In genomic region chr2:68692511-68692910, GRCh38 we compare ENCODE assay signal across 33 cellular contexts. TPM values are rescaled to one million over a fixed set of nuclear protein-coding genes. Genes with fewer than 3 reads are reported as not detected.
DNase-seq lines count a peak whose midpoint lies in the region; ATAC-seq and TF ChIP-seq lines count a peak whose summit lies in the region.
"Had no signal": no experiment of that assay in that cellular context is flagged by ENCODE, and none has a peak within 500 bp of the region (broad histone marks: within the 10 kb centered on the region; RNA-seq: fewer than 3 reads in every experiment).

No MANE protein-coding gene starts in this region.

- TF ChIP-seq CTCF in OCI-LY3 (IDR thresholded peaks at IDR 0.05; ENCODE audit: low read depth, low read length) (no peak), brain microvascular endothelial cell (IDR thresholded peaks at IDR 0.05; ENCODE audit: low read depth, low read length, missing control alignments) (no peak)

- H3K4me1 ChIP-seq in OCI-LY3 (ENCODE audit: low read length) = peaks cover 61% of the 10 kb centered on the region
- H3K4me1 ChIP-seq: A549, ascending aorta, SJCRH30, suprapubic skin had no signal

- no peaks in the 10 kb centered on the region for H4K20me1 ChIP-seq in OCI-LY3 (ENCODE audit: insufficient read depth, low read length)

- in situ Hi-C loops in brain microvascular endothelial cell (cut with HindIII; ENCODE audit: low pct_ligation_motif_present, low sequenced_read_pairs) = no loop called here

- H3K4me2 ChIP-seq in OCI-LY3 (ENCODE audit: low read length) = peak overlapping the region; percentile 10; the same call in 1 of the 2 replicates
- H3K4me2 ChIP-seq: A549, KMS-11, PC-9 had no signal

- H3K4me3 ChIP-seq in OCI-LY3 (ENCODE audit: low read length) (no peak overlapping the region), brain microvascular endothelial cell (ENCODE audit: low read depth, low read length) (no peak overlapping the region)
- H3K4me3 ChIP-seq: A549, ascending aorta, ovary, PC-9, SJCRH30, suprapubic skin had no signal

- no peaks in the 10 kb centered on the region for H3K36me3 ChIP-seq in OCI-LY3 (replicated peaks; ENCODE audit: low read depth, low read length)
- no peaks in the 10 kb centered on the region for H3K36me3 ChIP-seq in brain microvascular endothelial cell (replicated peaks)
- H3K36me3 ChIP-seq: ascending aorta, ovary, SJCRH30, suprapubic skin had no signal

- no peak overlapping the region for H3K27ac ChIP-seq in OCI-LY3 (ENCODE audit: low read length)
- H3K27ac ChIP-seq in brain microvascular endothelial cell = no peak overlapping the region
- H3K27ac ChIP-seq: A549, ascending aorta, KMS-11, ovary, PC-9, SJCRH30, suprapubic skin had no signal

- no peaks in the 10 kb centered on the region for H3K9me3 Mint-ChIP-seq in activated CD4-positive, alpha-beta T cell treated with anti-CD3 and anti-CD28 coated beads, Interleukin-2, amount 10 ng/mL, durations not matched to agents 24 days and 14 days
- no peaks in the 10 kb centered on the region for H3K9me3 Mint-ChIP-seq in dendritic cell treated with granulocyte-macrophage colony-stimulating factor and Interleukin-4, amounts not matched to agents 40 ng/mL and 50 ng/mL, for 4 days

- H3K27me3 ChIP-seq in OCI-LY3 (ENCODE audit: low read depth, low read length) (no peaks in the 10 kb centered on the region), brain microvascular endothelial cell (replicated peaks) (no peaks in the 10 kb centered on the region)
- H3K27me3 ChIP-seq: ascending aorta, ovary, SJCRH30, suprapubic skin had no signal

- H3K4me1 Mint-ChIP-seq in activated CD4-positive, alpha-beta T cell treated with anti-CD3 and anti-CD28 coated beads, Interleukin-2, amount 10 ng/mL, durations not matched to agents 24 days and 14 days = peaks cover 20% of the 10 kb centered on the region
- H3K4me1 Mint-ChIP-seq in dendritic cell treated with granulocyte-macrophage colony-stimulating factor and Interleukin-4, amounts not matched to agents 40 ng/mL and 50 ng/mL, for 4 days (ENCODE audit: low read depth) = peaks cover 73% of the 10 kb centered on the region

- H3K9me3 ChIP-seq in OCI-LY3 (ENCODE audit: insufficient read depth, low read length) = peaks cover 7% of the 10 kb centered on the region
- H3K9me3 ChIP-seq: ascending aorta, ovary, suprapubic skin had no signal

- H3K27me3 Mint-ChIP-seq in activated CD4-positive, alpha-beta T cell treated with anti-CD3 and anti-CD28 coated beads, Interleukin-2, amount 10 ng/mL, durations not matched to agents 24 days and 14 days = peaks cover 11% of the 10 kb centered on the region
- H3K27me3 Mint-ChIP-seq in dendritic cell treated with granulocyte-macrophage colony-stimulating factor and Interleukin-4, amounts not matched to agents 40 ng/mL and 50 ng/mL, for 4 days = no peaks in the 10 kb centered on the region

- H2AFZ ChIP-seq in OCI-LY3 (ENCODE audit: low read depth, low read length) = 0 out of 2 replicates have a peak overlapping the region, but pooled peaks have one; percentile 23
- H2AFZ ChIP-seq: PC-9 had no signal

- H3K79me2 ChIP-seq in OCI-LY3 (ENCODE audit: low read length) = no peaks in the 10 kb centered on the region

- intact Hi-C loops in activated CD4-positive, alpha-beta T cell treated with anti-CD3 and anti-CD28 coated beads, Interleukin-2, amount 10 ng/mL, durations not matched to agents 24 days and 14 days (cut with micrococcal nuclease) = no loop called here
- intact Hi-C loops in dendritic cell treated with granulocyte-macrophage colony-stimulating factor and Interleukin-4, amounts not matched to agents 40 ng/mL and 50 ng/mL, for 4 days (cut with micrococcal nuclease) = loop anchor here (5.0 kb wide), 1 partner anchor 225 kb away; the partner anchor contains the start of genes APLF and FBXO48

- peak; percentile 43 for DNase-seq in activated CD4-positive, alpha-beta T cell treated with anti-CD3 and anti-CD28 coated beads, Interleukin-2, amount 10 ng/mL, durations not matched to agents 24 days and 14 days
- DNase-seq in activated CD4-positive, alpha-beta T cell treated with anti-CD3 and anti-CD28 coated beads, Interleukin-2, amount 50 U/mL, for 48 hours = no peak
- DNase-seq in stimulated activated CD8-positive, alpha-beta memory T cell treated with anti-CD3 and anti-CD28 coated beads, Interleukin-4, amount 100 ng/mL, for 48 hours = no peak
- DNase-seq in brain microvascular endothelial cell (no peak), cerebellum (ENCODE audit: low spot score) (no peak)
- DNase-seq: activated CD4-positive, CD25-positive, alpha-beta regulatory T cell treated with anti-CD3 and anti-CD28 coated beads, Interleukin-2, amount 50 U/mL, for 72 hours; activated CD8-positive, alpha-beta memory T cell treated with anti-CD3 and anti-CD28 coated beads for 24 hours; activated naive CD4-positive, alpha-beta T cell treated with anti-CD3 and anti-CD28 coated beads, Interleukin-2, amount 50 U/mL, for 16 hours; activated T-cell treated with anti-CD3 and anti-CD28 coated beads, Interleukin-2, amount 50 U/mL, for 48 hours; CD4-positive, alpha-beta T cell; cerebellar nuclear complex; DMS53; effector CD8-positive, alpha-beta T cell; H7; naive thymus-derived CD8-positive, alpha-beta T cell; NCI-H1105 treated with DMSO at 0.1 percent for 48 hours; NCI-H2107; NCI-H524 treated with DMSO at 0.1 percent for 48 hours; ovary; PC-9; SJCRH30; stimulated activated CD4-positive, alpha-beta T cell treated with anti-CD3 and anti-CD28 coated beads, Interleukin-15, amount 100 ng/mL, for 24 hours had no signal

- no peaks in the 10 kb centered on the region for H3K36me3 Mint-ChIP-seq in activated CD4-positive, alpha-beta T cell treated with anti-CD3 and anti-CD28 coated beads, Interleukin-2, amount 10 ng/mL, durations not matched to agents 24 days and 14 days (ENCODE audit: low read depth)
- H3K36me3 Mint-ChIP-seq in dendritic cell treated with granulocyte-macrophage colony-stimulating factor and Interleukin-4, amounts not matched to agents 40 ng/mL and 50 ng/mL, for 4 days (ENCODE audit: low read depth) = no peaks in the 10 kb centered on the region

- no peak overlapping the region for H3K9ac ChIP-seq in OCI-LY3 (ENCODE audit: low read length)
- H3K9ac ChIP-seq: KMS-11 had no signal

- no peak for ATAC-seq in HG03432 (IDR thresholded peaks at IDR 0.05; ENCODE audit: unreplicated experiment)
- ATAC-seq: A549; esophagus mucosa; naive thymus-derived CD8-positive, alpha-beta T cell; sciatic nerve had no signal

- H3K4me3 Mint-ChIP-seq in activated CD4-positive, alpha-beta T cell treated with anti-CD3 and anti-CD28 coated beads, Interleukin-2, amount 10 ng/mL, durations not matched to agents 24 days and 14 days = no peak overlapping the region
- H3K4me3 Mint-ChIP-seq in dendritic cell treated with granulocyte-macrophage colony-stimulating factor and Interleukin-4, amounts not matched to agents 40 ng/mL and 50 ng/mL, for 4 days = no peak overlapping the region
- H3K4me3 Mint-ChIP-seq: CD4-positive, alpha-beta T cell; naive thymus-derived CD8-positive, alpha-beta T cell had no signal

- no peak overlapping the region for H3K27ac Mint-ChIP-seq in activated CD4-positive, alpha-beta T cell treated with anti-CD3 and anti-CD28 coated beads, Interleukin-2, amount 10 ng/mL, durations not matched to agents 24 days and 14 days
- H3K27ac Mint-ChIP-seq in dendritic cell treated with granulocyte-macrophage colony-stimulating factor and Interleukin-4, amounts not matched to agents 40 ng/mL and 50 ng/mL, for 4 days = peak overlapping the region; percentile 77
- H3K27ac Mint-ChIP-seq: CD4-positive, alpha-beta T cell; naive thymus-derived CD8-positive, alpha-beta T cell had no signal

RNA-seq across cellular contexts. Expression of gene ARHGAP25, which starts 42.1 kb away (rescaled TPM):
- total RNA-seq in activated CD4-positive, alpha-beta T cell treated with anti-CD3 and anti-CD28 coated beads, Interleukin-2, amount 10 ng/mL, durations not matched to agents 24 days and 14 days = 37.8 and 42.2 TPM in 2 replicates
- 0.82 TPM for total RNA-seq in cerebellum
- total RNA-seq: HT-29, PC-9 had no signal

RNA-seq across cellular contexts. Expression of gene PROKR1, which starts 49.1 kb away (rescaled TPM):
- total RNA-seq in activated CD4-positive, alpha-beta T cell treated with anti-CD3 and anti-CD28 coated beads, Interleukin-2, amount 10 ng/mL, durations not matched to agents 24 days and 14 days = not detected in 2 replicates
- total RNA-seq in cerebellum = 2.7 TPM
- total RNA-seq: ascending aorta; CD4-positive, alpha-beta T cell; esophagus mucosa; glomerular endothelial cell; HT-29; naive thymus-derived CD8-positive, alpha-beta T cell; ovary; PC-9; SJCRH30 had no signal

Comparison
In these comparisons a context has a peak if more than half of its experiments do, and no peak if none do; other contexts are left out.
1. RNA of gene ARHGAP25, which starts 42.1 kb away (total RNA-seq): 37.8 to 42.2 TPM in activated CD4-positive, alpha-beta T cell treated with anti-CD3 and anti-CD28 coated beads, Interleukin-2, amount 10 ng/mL, durations not matched to agents 24 days and 14 days; 0.82 TPM in cerebellum (single experiment); every median in the first group is over 10 times any median in the second.